7 cellular contexts compared by ENCODE assay signal in the genomic region with DNA sequence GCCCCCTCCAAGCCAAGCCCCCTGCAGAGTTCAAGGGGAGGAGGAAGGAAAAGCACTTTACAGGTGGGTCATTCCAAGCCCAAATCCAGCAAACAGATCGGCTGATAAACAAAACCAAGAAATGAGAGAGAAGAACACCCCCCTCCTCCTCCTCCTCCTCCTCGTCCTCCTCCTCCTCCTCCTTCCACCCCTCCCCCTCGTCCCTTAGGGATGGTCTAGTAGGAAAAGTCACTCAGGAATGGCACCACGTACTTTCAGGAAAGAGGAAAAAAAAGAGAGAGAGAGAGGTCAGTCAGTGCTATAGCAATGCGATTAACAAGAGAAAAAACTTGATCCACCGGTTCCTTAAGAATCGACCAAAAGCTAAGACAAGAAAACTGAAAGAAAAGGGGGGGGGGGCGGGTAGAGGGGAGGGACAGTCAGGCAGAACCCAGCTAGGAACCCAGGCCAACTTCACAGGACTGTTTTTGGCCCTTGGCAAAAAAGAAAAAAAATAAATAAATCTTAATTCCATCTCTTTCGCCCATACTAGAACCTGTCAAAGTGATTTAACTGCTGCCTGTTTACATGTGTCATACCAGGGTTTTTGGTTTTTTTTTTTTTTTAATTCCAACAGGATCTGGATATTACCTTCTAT. TPM values are rescaled to one million over a fixed set of nuclear protein-coding genes. Genes with fewer than 3 reads are reported as not detected.
A peak's percentile ranks its signal among the peaks of the same experiment; 100 is the strongest.
DNase-seq lines count a peak whose midpoint lies in the region; ATAC-seq and TF ChIP-seq lines count a peak whose summit lies in the region.

No MANE protein-coding gene starts in this region.

- no peaks in the 10 kb centered on the region for H3K9me2 ChIP-seq in GM23338 (ENCODE audit: insufficient read depth)

- DNase-seq in GM23338 (ENCODE audit: low spot score) (peak; percentile 79), RWPE2 (ENCODE audit: low spot score) (no peak), epithelial cell of esophagus (ENCODE audit: low read depth) (peak; percentile 72), DMS153 (lab: John Stamatoyannopoulos, UW) (no peak)
- no peak for DNase-seq in naive thymus-derived CD4-positive, alpha-beta T cell
- DNase-seq in activated effector memory CD4-positive, alpha-beta T cell treated with Interleukin-2 at 50 U/mL for 16 hours, result no peak

- peak overlapping the region; percentile 83 for H3K4me2 ChIP-seq in GM23338

- peaks cover 23% of the 10 kb centered on the region for H3K4me1 ChIP-seq in GM23338 (ENCODE audit: insufficient read depth)
- H3K4me1 ChIP-seq in RWPE2 (ENCODE audit: insufficient read depth, poor library complexity, severe bottlenecking), result peaks cover 33% of the 10 kb centered on the region
- H3K4me1 ChIP-seq in naive thymus-derived CD4-positive, alpha-beta T cell (ENCODE audit: control insufficient read depth in 2 of 2, insufficient read depth in 2 of 2, low read length in 2 of 2), result no peaks in the 10 kb centered on the region

- POLR2A ChIA-PET in naive thymus-derived CD4-positive, alpha-beta T cell (lab: Charles Lee), result interaction anchor here (0.8 kb wide), 1 partner anchor 86 kb away, joined by 3 read pairs; no protein-coding TSS in a partner anchor

- peak overlapping the region; percentile 60 for H2AFZ ChIP-seq in GM23338

- H3K9me3 Mint-ChIP-seq in GM23338, result no peaks in the 10 kb centered on the region
- H3K9me3 Mint-ChIP-seq in naive thymus-derived CD4-positive, alpha-beta T cell, result no peaks in the 10 kb centered on the region

- peaks cover 34% of the 10 kb centered on the region for H3K4me1 Mint-ChIP-seq in GM23338
- peaks cover 6 to 51% (median 36%) of the 10 kb centered on the region in 7 donors for H3K4me1 Mint-ChIP-seq in naive thymus-derived CD4-positive, alpha-beta T cell

- peak overlapping the region; percentile 84 for H3K27ac ChIP-seq in GM23338 (ENCODE audit: low read depth)
- H3K27ac ChIP-seq in RWPE2 (ENCODE audit: poor library complexity, severe bottlenecking), result peak overlapping the region; percentile 84
- H3K27ac ChIP-seq in naive thymus-derived CD4-positive, alpha-beta T cell (ENCODE audit: low read depth, low read length), result peak overlapping the region; percentile 49

- peak overlapping the region; percentile 93 for H3K27ac Mint-ChIP-seq in GM23338
- H3K27ac Mint-ChIP-seq in naive thymus-derived CD4-positive, alpha-beta T cell, result peak overlapping the region; percentile 62 to 92 (median 83)

- TF ChIP-seq CTCF in GM23338 (conservative IDR thresholded peaks at IDR 0.05; ENCODE audit: low read depth in 2 of 2) (no peak), RWPE2 (IDR thresholded peaks at IDR 0.05; ENCODE audit: poor library complexity, severe bottlenecking) (no peak), epithelial cell of esophagus (IDR thresholded peaks at IDR 0.05; ENCODE audit: insufficient read depth, low read depth, low read length, missing control alignments) (no peak)

- intact Hi-C loops in naive thymus-derived CD4-positive, alpha-beta T cell (cut with micrococcal nuclease), result loop anchor here (2.0 to 10.0 kb wide), 6 partner anchors 46 to 1657 kb away; partner anchors contain the start of gene BARD1 (in 1 of the 2)

- H3K4me3 ChIP-seq in GM23338 (peak overlapping the region; percentile 66), RWPE2 (ENCODE audit: severe bottlenecking) (peak overlapping the region; percentile 84), epithelial cell of esophagus (ENCODE audit: low read length) (peak overlapping the region; percentile 61)
- H3K4me3 ChIP-seq in naive thymus-derived CD4-positive, alpha-beta T cell (ENCODE audit: low read length), result peak overlapping the region; percentile 69

- H4K20me1 ChIP-seq in GM23338 (replicated peaks; ENCODE audit: insufficient read depth), result no peaks in the 10 kb centered on the region

- no peaks in the 10 kb centered on the region for H3K36me3 Mint-ChIP-seq in GM23338 (ENCODE audit: low read depth)
- no peaks in the 10 kb centered on the region for H3K36me3 Mint-ChIP-seq in naive thymus-derived CD4-positive, alpha-beta T cell

- H3K27me3 ChIP-seq in GM23338 (ENCODE audit: insufficient read depth) (peaks cover 9% of the 10 kb centered on the region), RWPE2 (ENCODE audit: insufficient read depth, poor library complexity, severe bottlenecking) (no peaks in the 10 kb centered on the region)
- peaks cover 0 to 4% of the 10 kb centered on the region in 2 donors for H3K27me3 ChIP-seq in naive thymus-derived CD4-positive, alpha-beta T cell (ENCODE audit: control insufficient read depth in 2 of 2, insufficient read depth in 2 of 2, low read length in 2 of 2)

- no peaks in the 10 kb centered on the region for H3K9me3 ChIP-seq in RWPE2 (ENCODE audit: severe bottlenecking)
- no peaks in the 10 kb centered on the region for H3K9me3 ChIP-seq in naive thymus-derived CD4-positive, alpha-beta T cell (ENCODE audit: control insufficient read depth in 2 of 3, low read length in 3 of 3)

- no peaks in the 10 kb centered on the region for H3K79me2 ChIP-seq in GM23338 (replicated peaks; ENCODE audit: insufficient read depth)

- no peaks in the 10 kb centered on the region for H3K36me3 ChIP-seq in GM23338 (ENCODE audit: insufficient read depth)
- peaks cover 15% of the 10 kb centered on the region for H3K36me3 ChIP-seq in RWPE2 (ENCODE audit: low read depth)
- H3K36me3 ChIP-seq in naive thymus-derived CD4-positive, alpha-beta T cell (ENCODE audit: control insufficient read depth in 2 of 3, insufficient read depth in 3 of 3, low read length in 3 of 3), result peaks cover 0 to 4% (median 0%) of the 10 kb centered on the region in 3 experiments

- H3K27me3 Mint-ChIP-seq in GM23338 (ENCODE audit: insufficient read depth, low read depth, poor library complexity), result peaks cover 3% of the 10 kb centered on the region
- H3K27me3 Mint-ChIP-seq in naive thymus-derived CD4-positive, alpha-beta T cell, result peaks cover 39 to 69% (median 42%) of the 10 kb centered on the region in 5 donors

- ATAC-seq in GM23338, result peak; percentile 6; the same call in 2 of the 3 replicates
- ATAC-seq in RWPE2 (ENCODE audit: low read depth), result 0 out of 3 replicates have a peak, but pooled peaks have one; percentile 5
- ATAC-seq in naive thymus-derived CD4-positive, alpha-beta T cell, result no peak
- no peak for ATAC-seq in GM21515 (IDR thresholded peaks at IDR 0.05; ENCODE audit: unreplicated experiment)

- H3K4me3 Mint-ChIP-seq in GM23338, result peak overlapping the region; percentile 95
- H3K4me3 Mint-ChIP-seq in naive thymus-derived CD4-positive, alpha-beta T cell, result peak overlapping the region; percentile 83 to 96 (median 92)

- no peaks in the 10 kb centered on the region for H3F3A ChIP-seq in GM23338 (replicated peaks; ENCODE audit: low read depth)

- CTCF ChIA-PET in naive thymus-derived CD4-positive, alpha-beta T cell (lab: Charles Lee), result no interaction called here

TF ChIP-seq in GM23338, 12 proteins besides CTCF, POLR2A, EP300 and RAD21 (continues in another document):
- no peak for TF ChIP-seq EZH2phosphoT487 (IDR thresholded peaks at IDR 0.05; ENCODE audit: unreplicated experiment)
- no peak for TF ChIP-seq ZNF114 (CRISPR knock-in tag; IDR thresholded peaks at IDR 0.05)
- TF ChIP-seq CREB1 (CRISPR knock-in tag; IDR thresholded peaks at IDR 0.05; ENCODE audit: low read depth), result no peak
- TF ChIP-seq, protein P1, sequence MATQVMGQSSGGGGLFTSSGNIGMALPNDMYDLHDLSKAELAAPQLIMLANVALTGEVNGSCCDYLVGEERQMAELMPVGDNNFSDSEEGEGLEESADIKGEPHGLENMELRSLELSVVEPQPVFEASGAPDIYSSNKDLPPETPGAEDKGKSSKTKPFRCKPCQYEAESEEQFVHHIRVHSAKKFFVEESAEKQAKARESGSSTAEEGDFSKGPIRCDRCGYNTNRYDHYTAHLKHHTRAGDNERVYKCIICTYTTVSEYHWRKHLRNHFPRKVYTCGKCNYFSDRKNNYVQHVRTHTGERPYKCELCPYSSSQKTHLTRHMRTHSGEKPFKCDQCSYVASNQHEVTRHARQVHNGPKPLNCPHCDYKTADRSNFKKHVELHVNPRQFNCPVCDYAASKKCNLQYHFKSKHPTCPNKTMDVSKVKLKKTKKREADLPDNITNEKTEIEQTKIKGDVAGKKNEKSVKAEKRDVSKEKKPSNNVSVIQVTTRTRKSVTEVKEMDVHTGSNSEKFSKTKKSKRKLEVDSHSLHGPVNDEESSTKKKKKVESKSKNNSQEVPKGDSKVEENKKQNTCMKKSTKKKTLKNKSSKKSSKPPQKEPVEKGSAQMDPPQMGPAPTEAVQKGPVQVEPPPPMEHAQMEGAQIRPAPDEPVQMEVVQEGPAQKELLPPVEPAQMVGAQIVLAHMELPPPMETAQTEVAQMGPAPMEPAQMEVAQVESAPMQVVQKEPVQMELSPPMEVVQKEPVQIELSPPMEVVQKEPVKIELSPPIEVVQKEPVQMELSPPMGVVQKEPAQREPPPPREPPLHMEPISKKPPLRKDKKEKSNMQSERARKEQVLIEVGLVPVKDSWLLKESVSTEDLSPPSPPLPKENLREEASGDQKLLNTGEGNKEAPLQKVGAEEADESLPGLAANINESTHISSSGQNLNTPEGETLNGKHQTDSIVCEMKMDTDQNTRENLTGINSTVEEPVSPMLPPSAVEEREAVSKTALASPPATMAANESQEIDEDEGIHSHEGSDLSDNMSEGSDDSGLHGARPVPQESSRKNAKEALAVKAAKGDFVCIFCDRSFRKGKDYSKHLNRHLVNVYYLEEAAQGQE (IDR thresholded peaks at IDR 0.05; ENCODE audit: unreplicated experiment), result no peak
- no peak for TF ChIP-seq STAT1 (IDR thresholded peaks at IDR 0.05; ENCODE audit: unreplicated experiment)
- no peak for TF ChIP-seq NANOG (IDR thresholded peaks at IDR 0.05; ENCODE audit: borderline replicate concordance)
- TF ChIP-seq JUNB (IDR thresholded peaks at IDR 0.05; ENCODE audit: unreplicated experiment), result no peak

RNA-seq across cellular contexts. Expression of gene IKZF2, which starts 1.0 kb away (rescaled TPM):
- total RNA-seq in GM23338 (2014; rRNA removed; shearing (Covaris generic)), result 3.1 and 10.1 TPM in 2 replicates
- polyA plus RNA-seq in GM23338 (2016; fragmentation: Nextera tagmentation; extraction: Ambion mirVana), result 2.0 and 2.6 TPM in 2 replicates
- total RNA-seq in naive thymus-derived CD4-positive, alpha-beta T cell, result 10 to 100 TPM in 1 of 5 experiments, 1 to 10 TPM in 4; 3.4 to 23.4 (median 7.3) TPM
- polyA plus RNA-seq in naive thymus-derived CD4-positive, alpha-beta T cell, result 1 to 10 TPM in 1 of 2 donors, under 1 TPM in 1; 0.26 to 1.9 TPM

Comparison
In these comparisons a context has a peak if more than half of its experiments do, and no peak if none do; other contexts are left out.
1. ATAC-seq: peak in GM23338 (single experiment) and RWPE2 (single experiment); none in naive thymus-derived CD4-positive, alpha-beta T cell (single experiment) and GM21515 (single experiment).
2. DNase-seq: peak in GM23338 (single experiment) and epithelial cell of esophagus (single experiment); none in RWPE2 (single experiment), naive thymus-derived CD4-positive, alpha-beta T cell (0 of 9), DMS153 (single experiment) and activated effector memory CD4-positive, alpha-beta T cell treated with Interleukin-2 at 50 U/mL for 16 hours (single experiment).
3. Peak in every context shown above with its lines, with median percentiles within 50 percentile points of each other: H3K27ac ChIP-seq and H3K4me3 ChIP-seq.